27 cellular contexts compared by ENCODE assay signal in genomic region chr2:164024396-164024795, GRCh38.
"Had no signal": no experiment of that assay in that cellular context is flagged by ENCODE, and none has a peak within 500 bp of the region (broad histone marks: within the 10 kb centered on the region; RNA-seq: fewer than 3 reads in every experiment).

No MANE protein-coding gene starts in this region.

- H3K9me3 ChIP-seq: gastrocnemius medialis had no signal

- H3K36me3 ChIP-seq: brain microvascular endothelial cell, gastrocnemius medialis, WERI-Rb-1 had no signal

- H3K27ac ChIP-seq: brain microvascular endothelial cell, gastrocnemius medialis, WERI-Rb-1 had no signal

- H3K27me3 ChIP-seq: brain microvascular endothelial cell, dorsolateral prefrontal cortex, gastrocnemius medialis had no signal

- ATAC-seq: activated CD4-positive, CD25-positive, alpha-beta regulatory T cell treated with anti-CD3 and anti-CD28 coated beads, Interleukin-2, amount 50 U/mL, for 24 hours; activated CD8-positive, alpha-beta T cell treated with anti-CD3 and anti-CD28 coated beads for 36 hours; activated T-cell treated with anti-CD3 and anti-CD28 coated beads, Interleukin-2, amount 50 U/mL, for 4 hours; activated T-helper 17 cell treated with anti-CD3 and anti-CD28 coated beads, Interleukin-2, amount 50 U/mL, for 72 hours; esophagus mucosa; gastrocnemius medialis; T-helper 17 cell had no signal

- H3K4me3 ChIP-seq: coronary artery, dorsolateral prefrontal cortex, gastrocnemius medialis had no signal

- DNase-seq: activated B cell treated with CpG ODN at 0.5 μM for 24 hours; activated CD4-positive, alpha-beta T cell treated with anti-CD3 and anti-CD28 coated beads for 48 hours; activated CD4-positive, alpha-beta T cell treated with anti-CD3 and anti-CD28 coated beads, Interleukin-2, amount 50 U/mL, for 1 hour; activated CD4-positive, alpha-beta T cell treated with anti-CD3 and anti-CD28 coated beads, Interleukin-2, amount 50 U/mL, for 48 hours; activated CD8-positive, alpha-beta memory T cell treated with anti-CD3 and anti-CD28 coated beads for 24 hours; activated CD8-positive, alpha-beta T cell treated with anti-CD3 and anti-CD28 coated beads for 36 hours; activated effector memory CD4-positive, alpha-beta T cell treated with Interleukin-2 at 50 U/mL for 16 hours; activated gamma-delta T cell treated with Interleukin-2 at 50 U/mL for 16 hours; activated naive CD4-positive, alpha-beta T cell treated with anti-CD3 and anti-CD28 coated beads, Interleukin-2, amount 50 U/mL, for 16 hours; activated naive CD4-positive, alpha-beta T cell treated with Interleukin-2 at 50 U/mL for 16 hours; activated T-cell treated with anti-CD3 and anti-CD28 coated beads, Interleukin-2, amount 50 U/mL, for 4 hours; amniotic stem cell; brain microvascular endothelial cell; effector memory CD4-positive, alpha-beta T cell; endodermal cell; foreskin fibroblast; gastrocnemius medialis; glutamatergic neuron; T-helper 1 cell; T-helper 17 cell; T1000; WERI-Rb-1 had no signal

- H3K4me1 ChIP-seq: gastrocnemius medialis had no signal
